ENCODE assay signal across 8 cellular contexts in the genomic region with DNA sequence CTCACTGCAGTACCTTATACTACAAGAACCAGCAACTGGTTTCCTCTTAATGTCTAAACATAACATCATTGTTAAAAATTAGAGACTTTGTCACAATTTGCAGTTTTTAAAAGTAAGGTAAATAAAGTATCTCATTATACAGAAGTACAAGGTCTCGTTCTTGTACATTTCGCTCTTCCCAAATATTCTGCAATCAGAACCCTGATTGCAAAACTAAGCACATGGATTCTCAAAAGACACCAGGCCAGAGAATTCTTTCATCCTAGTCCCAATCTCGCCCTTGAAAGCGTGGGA. TPM values are rescaled to one million over a fixed set of nuclear protein-coding genes. Genes with fewer than 3 reads are reported as not detected.
DNase-seq lines count a peak whose midpoint lies in the region; ATAC-seq and TF ChIP-seq lines count a peak whose summit lies in the region.

No MANE protein-coding gene starts in this region.

- TF ChIP-seq POLR2A in esophagus squamous epithelium (IDR thresholded peaks at IDR 0.05), result no peak

- ATAC-seq in DND-41 (ENCODE audit: insufficient read depth, low read depth) (no peak), HG03520 (IDR thresholded peaks at IDR 0.05; ENCODE audit: unreplicated experiment) (no peak)

- WGBS in esophagus squamous epithelium, 2 donors, result 4 to 14% methylated on average over 3 to 4 of the region's 4 CpGs

- peak overlapping the region; percentile 80 for H3K9ac ChIP-seq in DND-41 (ENCODE audit: low read depth, low read length)

- TF ChIP-seq CTCF in DND-41 (IDR thresholded peaks at IDR 0.05; ENCODE audit: borderline replicate concordance, extremely low read depth, low read length, poor library complexity, severe bottlenecking) (no peak), esophagus squamous epithelium (IDR thresholded peaks at IDR 0.05) (no peak)

- DNase-seq in DND-41 (no peak), SJSA1 (ENCODE audit: low read depth in 1 of 2, low spot score in 2 of 2) (no peak), esophagus squamous epithelium (lab: John Stamatoyannopoulos, UW) (no peak), pons (ENCODE audit: low spot score) (peak; percentile 79), NCI-H510A treated with DMSO at 0.1 percent for 48 hours (lab: John Stamatoyannopoulos, UW) (no peak), NCI-H1417 (lab: John Stamatoyannopoulos, UW) (no peak)
- DNase-seq in activated CD4-positive, CD25-positive, alpha-beta regulatory T cell treated with anti-CD3 and anti-CD28 coated beads, Interleukin-2, amount 50 U/mL, for 72 hours, result no peak

- peaks cover 23% of the 10 kb centered on the region for H3K4me1 ChIP-seq in DND-41 (ENCODE audit: insufficient read depth, low read length)
- peaks cover 15% of the 10 kb centered on the region for H3K4me1 ChIP-seq in SJSA1 (replicated peaks)
- peaks cover 5 to 25% (median 7%) of the 10 kb centered on the region in 3 donors for H3K4me1 ChIP-seq in esophagus squamous epithelium

- H4K20me1 ChIP-seq in DND-41 (ENCODE audit: insufficient read depth, low read length), result no peaks in the 10 kb centered on the region

- H3K4me3 ChIP-seq in DND-41 (ENCODE audit: low read depth in 1 of 2, low read length in 2 of 2) (peak overlapping the region; percentile 27 to 64; a peak in 3 of 4 replicates), SJSA1 (peak overlapping the region; percentile 94), esophagus squamous epithelium (peak overlapping the region; percentile 74 to 94 (median 79))

- H3K27me3 ChIP-seq in DND-41 (ENCODE audit: insufficient read depth, low read length, poor library complexity), result no peaks in the 10 kb centered on the region
- no peaks in the 10 kb centered on the region for H3K27me3 ChIP-seq in SJSA1 (replicated peaks)
- H3K27me3 ChIP-seq in esophagus squamous epithelium, result no peaks in the 10 kb centered on the region

- H3K4me2 ChIP-seq in DND-41 (ENCODE audit: insufficient read depth, low read length), result peak overlapping the region; percentile 67

- H3K27ac ChIP-seq in DND-41 (ENCODE audit: low read length) (peak overlapping the region; percentile 64), SJSA1 (peak overlapping the region; percentile 87), esophagus squamous epithelium (peak overlapping the region; percentile 90 to 97 (median 93))

- no peaks in the 10 kb centered on the region for H3K36me3 ChIP-seq in DND-41 (ENCODE audit: insufficient read depth, low read length)
- H3K36me3 ChIP-seq in SJSA1, result peaks cover 9% of the 10 kb centered on the region
- H3K36me3 ChIP-seq in esophagus squamous epithelium, result no peaks in the 10 kb centered on the region

- H3K79me2 ChIP-seq in DND-41 (ENCODE audit: insufficient read depth, low read length), result no peaks in the 10 kb centered on the region

- H3K9me3 ChIP-seq in DND-41 (ENCODE audit: insufficient read depth, low read length, severe bottlenecking) (no peaks in the 10 kb centered on the region), SJSA1 (replicated peaks) (0 out of 2 replicates have a peak, but pooled peaks cover 3% of the 10 kb centered on the region), esophagus squamous epithelium (no peaks in the 10 kb centered on the region)

- intact Hi-C loops in esophagus squamous epithelium (cut with DNase I), result no loop called here

- peak overlapping the region; percentile 60 for H2AFZ ChIP-seq in DND-41 (ENCODE audit: low read depth, low read length)

RNA-seq across cellular contexts. Expression of gene AKAP7, which starts 0.4 kb away (rescaled TPM):
- 5.6 and 5.9 TPM in 2 replicates for total RNA-seq in SJSA1 (2014; rRNA removed; shearing (Covaris generic))
- total RNA-seq in esophagus squamous epithelium, result 10 to 100 TPM in 1 of 4 donors, 1 to 10 TPM in 3; 2.1 to 11.4 (median 4.4) TPM
